1 cellular context compared by ENCODE assay signal in the genomic region with DNA sequence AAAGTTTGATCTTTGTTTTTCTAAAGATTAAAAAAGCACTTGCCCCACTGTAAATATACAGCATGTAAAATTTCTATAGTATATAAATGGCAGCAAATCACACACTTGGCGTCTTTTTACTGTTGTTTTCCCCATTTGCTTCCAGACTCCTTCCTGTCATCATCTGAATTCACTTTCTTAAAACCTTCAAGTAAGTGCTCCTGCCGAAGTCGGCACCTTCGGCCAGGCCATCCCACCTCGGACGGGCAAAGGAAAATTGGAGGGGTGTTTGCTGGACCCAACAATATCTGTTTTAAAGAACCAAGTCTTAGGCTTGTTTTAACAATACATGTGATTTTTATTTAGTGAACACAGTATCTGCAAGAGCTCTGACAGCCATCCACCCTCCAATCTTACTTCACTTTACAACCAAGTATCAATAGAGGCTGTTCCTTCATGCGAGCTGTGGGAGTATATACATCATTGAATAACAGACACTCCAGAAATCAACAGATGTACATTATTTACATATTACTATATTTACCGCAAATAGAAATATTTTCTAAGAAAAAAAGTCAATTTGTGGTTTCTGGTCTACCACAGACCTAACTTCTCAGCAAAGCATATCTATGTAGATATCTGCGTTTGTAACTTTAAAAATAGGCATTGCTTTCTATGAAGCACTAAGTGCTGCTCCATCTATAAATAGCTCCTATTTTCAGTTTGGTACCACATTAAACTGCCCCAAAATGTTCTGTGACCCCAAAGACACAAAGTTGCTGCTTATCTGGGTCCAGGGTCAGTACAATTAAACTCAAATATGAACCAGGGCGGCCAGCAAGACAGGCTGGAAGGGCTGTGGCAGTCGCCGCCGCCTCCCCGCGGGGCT.
TF ChIP-seq lines count a peak whose summit lies in the region.

No MANE protein-coding gene starts in this region.

TF ChIP-seq in SK-N-SH treated with all-trans-retinoic acid at 6 μM for 48 hours, 23 proteins besides CTCF, POLR2A, EP300 and RAD21 (continued from another document):
- TF ChIP-seq CREB5 (CRISPR knock-in tag; IDR thresholded peaks at IDR 0.05; ENCODE audit: low read depth) (no peak), ZNF8 (CRISPR knock-in tag; IDR thresholded peaks at IDR 0.05) (no peak), ZNF70 (CRISPR knock-in tag; IDR thresholded peaks at IDR 0.05) (no peak), CSRNP3 (CRISPR knock-in tag; IDR thresholded peaks at IDR 0.05) (no peak), POU6F1 (CRISPR knock-in tag; IDR thresholded peaks at IDR 0.05; ENCODE audit: borderline replicate concordance, low read depth) (no peak), GLIS3 (CRISPR knock-in tag; IDR thresholded peaks at IDR 0.05) (no peak), ZNF565 (CRISPR knock-in tag; conservative IDR thresholded peaks at IDR 0.05; ENCODE audit: low read depth) (no peak)
